In the genomic region with DNA sequence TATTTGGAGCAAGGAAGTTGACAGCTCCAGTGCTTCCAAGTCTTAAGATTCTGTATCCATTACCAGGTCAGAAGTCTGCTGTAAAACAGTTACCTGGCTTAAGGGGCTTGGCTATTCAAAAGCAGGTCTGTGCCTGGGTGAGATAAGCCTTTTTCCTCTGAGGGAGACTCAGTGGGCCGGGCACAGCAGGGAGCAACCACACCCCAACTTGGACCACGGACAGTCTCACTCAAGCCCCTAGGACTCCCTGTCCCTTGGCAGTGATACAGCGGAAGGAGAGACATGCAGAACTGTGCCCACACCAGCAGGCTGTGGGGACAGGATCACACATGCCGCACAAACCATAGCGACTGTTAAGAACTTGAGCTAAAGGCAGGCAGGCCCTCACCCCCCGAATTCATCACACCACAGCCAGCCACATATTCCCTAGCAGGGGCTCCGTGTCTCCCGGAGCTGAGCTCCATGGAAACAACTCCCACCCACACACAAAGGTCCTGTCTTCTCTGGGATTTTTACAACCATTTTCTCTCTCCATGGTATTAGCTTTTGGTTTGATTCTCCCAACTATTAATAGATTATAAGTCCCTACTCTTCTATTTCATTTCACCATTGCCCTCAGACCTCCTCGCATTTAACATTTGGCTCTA, we compare ENCODE assay signal across 15 cellular contexts. TPM values are rescaled to one million over a fixed set of nuclear protein-coding genes. Genes with fewer than 3 reads are reported as not detected.
DNase-seq lines count a peak whose midpoint lies in the region; ATAC-seq and TF ChIP-seq lines count a peak whose summit lies in the region.
"Had no signal": no experiment of that assay in that cellular context is flagged by ENCODE, and none has a peak within 500 bp of the region (broad histone marks: within the 10 kb centered on the region; RNA-seq: fewer than 3 reads in every experiment).

No MANE protein-coding gene starts in this region.

- no peaks in the 10 kb centered on the region for H3K9me3 Mint-ChIP-seq in endothelial cell (ENCODE audit: unreplicated experiment)
- H3K9me3 Mint-ChIP-seq: T-cell had no signal

- no peaks in the 10 kb centered on the region for H3K36me3 Mint-ChIP-seq in endothelial cell (ENCODE audit: low read depth, unreplicated experiment)

- no peak overlapping the region for H3K4me3 ChIP-seq in right atrium auricular region
- H3K4me3 ChIP-seq in NT2/D1 (ENCODE audit: insufficient read length, low read depth): no peak overlapping the region
- H3K4me3 ChIP-seq: SJSA1 had no signal

- peaks cover 0 to 18% of the 10 kb centered on the region in 2 donors for H3K4me1 ChIP-seq in right atrium auricular region
- peaks cover 6% of the 10 kb centered on the region for H3K4me1 ChIP-seq in NT2/D1 (ENCODE audit: insufficient read depth, insufficient read length)
- H3K4me1 ChIP-seq: BE2C, SJSA1 had no signal

- TF ChIP-seq CTCF in right atrium auricular region (IDR thresholded peaks at IDR 0.05) (no peak), endothelial cell (IDR thresholded peaks at IDR 0.05; ENCODE audit: unreplicated experiment) (no peak), GM13976 (IDR thresholded peaks at IDR 0.05; ENCODE audit: borderline replicate concordance, control extremely low read depth, extremely low read depth, insufficient read depth, missing control alignments) (no peak)

- peak overlapping the region; percentile 25 for H3K9ac ChIP-seq in NT2/D1 (ENCODE audit: insufficient read length, low read depth)

- peak overlapping the region in 1 of 2 donors; percentile 42 for H3K27ac ChIP-seq in right atrium auricular region
- H3K27ac ChIP-seq: SJSA1 had no signal

- no peaks in the 10 kb centered on the region for H3K9me3 ChIP-seq in right atrium auricular region
- no peaks in the 10 kb centered on the region for H3K9me3 ChIP-seq in NT2/D1 (ENCODE audit: insufficient read depth, low read length)
- H3K9me3 ChIP-seq: BE2C, SJSA1 had no signal

- H3K27ac Mint-ChIP-seq in endothelial cell (ENCODE audit: unreplicated experiment): peak overlapping the region; percentile 45
- H3K27ac Mint-ChIP-seq: T-cell had no signal

- ATAC-seq in left ventricle myocardium superior: peak; percentile 53
- ATAC-seq: T-cell had no signal

- H3K36me3 ChIP-seq in right atrium auricular region: peaks cover 18% of the 10 kb centered on the region
- H3K36me3 ChIP-seq in NT2/D1 (ENCODE audit: insufficient read depth, insufficient read length, low read length): peaks cover 25% of the 10 kb centered on the region

- H3K4me3 Mint-ChIP-seq in endothelial cell (ENCODE audit: unreplicated experiment): no peak overlapping the region
- H3K4me3 Mint-ChIP-seq: T-cell had no signal

- H3K27me3 ChIP-seq in right atrium auricular region (no peaks in the 10 kb centered on the region), NT2/D1 (ENCODE audit: insufficient read depth, insufficient read length) (no peaks in the 10 kb centered on the region)
- H3K27me3 ChIP-seq: BE2C, SJSA1 had no signal

- peaks cover 2% of the 10 kb centered on the region for H3K27me3 Mint-ChIP-seq in endothelial cell (ENCODE audit: unreplicated experiment)

- intact Hi-C loops in left ventricle myocardium superior (cut with micrococcal nuclease): no loop called here

- in situ Hi-C loops in GM13976 (cut with MboI; ENCODE audit: low sequenced_read_pairs, unreplicated experiment): no loop called here

- peaks cover 22% of the 10 kb centered on the region for H3K4me1 Mint-ChIP-seq in endothelial cell (ENCODE audit: unreplicated experiment)

- DNase-seq in left ventricle myocardium superior: no peak
- no peak for DNase-seq in right atrium auricular region (ENCODE audit: low spot score)
- no peak for DNase-seq in NT2/D1 (ENCODE audit: low read depth, low spot score)
- DNase-seq in endothelial cell (ENCODE audit: low spot score): no peak
- no peak for DNase-seq in CD1c-positive myeloid dendritic cell (ENCODE audit: extremely low spot score)
- DNase-seq in GM13976 (ENCODE audit: low spot score): no peak
- no peak for DNase-seq in GM03348 (ENCODE audit: low spot score)
- DNase-seq: BE2C, NCI-H1436 treated with DMSO at 0.1 percent for 48 hours, NCI-H2081 treated with DMSO at 0.1 percent for 48 hours, NCI-H345, NCI-H69, T-cell had no signal

RNA-seq across cellular contexts. Expression of gene GP5, which starts 2.9 kb away (rescaled TPM):
- total RNA-seq in left ventricle myocardium superior: not detected
- under 1 TPM in 1 of 2 donors, not detected in 1; 0.08 TPM for total RNA-seq in right atrium auricular region
- total RNA-seq in endothelial cell (ENCODE audit: unreplicated experiment): 0.23 TPM
- total RNA-seq: RPMI7951, SJSA1 had no signal

RNA-seq across cellular contexts. Expression of gene LRRC15, which starts 32.4 kb away (rescaled TPM):
- total RNA-seq in left ventricle myocardium superior (0.42 TPM), right atrium auricular region (under 1 TPM; 0.07 to 0.08 TPM), endothelial cell (ENCODE audit: unreplicated experiment) (not detected)
- total RNA-seq: T-cell had no signal

RNA-seq across cellular contexts. Expression of gene CPN2, which starts 50.8 kb away (rescaled TPM):
- total RNA-seq in left ventricle myocardium superior (0.40 TPM), right atrium auricular region (not detected), endothelial cell (ENCODE audit: unreplicated experiment) (not detected)
- total RNA-seq: RPMI7951, SJSA1 had no signal
